In genomic region chr5:112915831-112916230, GRCh38 we compare ENCODE assay signal across 16 cellular contexts. TPM values are rescaled to one million over a fixed set of nuclear protein-coding genes. Genes with fewer than 3 reads are reported as not detected.
DNase-seq lines count a peak whose midpoint lies in the region; ATAC-seq, FAIRE-seq and TF ChIP-seq lines count a peak whose summit lies in the region.
"Had no signal": no experiment of that assay in that cellular context is flagged by ENCODE, and none has a peak within 500 bp of the region (broad histone marks: within the 10 kb centered on the region; RNA-seq: fewer than 3 reads in every experiment).

No MANE protein-coding gene starts in this region.

- H3K4me3 ChIP-seq in CD4-positive, alpha-beta memory T cell (ENCODE audit: low read length in 2 of 2): no peak overlapping the region
- H3K4me3 ChIP-seq in K562 (no peak overlapping the region), PC-3 (ENCODE audit: low read length) (no peak overlapping the region)
- H3K4me3 ChIP-seq: ovary, thoracic aorta had no signal

- POLR2A ChIA-PET in CD4-positive, alpha-beta memory T cell (lab: Charles Lee; ENCODE audit: partially characterized antibody): interaction anchor here (0.7 to 2.1 kb wide), 8 partner anchors 9 to 61 kb away, joined by 3 to 7 read pairs (median 6); partner anchors contain the start of genes DCP2 and SRP19
- POLR2A ChIA-PET in K562 (lab: Yijun Ruan, JAX): interaction anchor here (0.6 to 1.3 kb wide), 4 partner anchors 11 to 91 kb away, joined by 3 to 4 read pairs (median 3); no protein-coding TSS in a partner anchor
- POLR2A ChIA-PET in PC-3 (lab: Charles Lee; ENCODE audit: unreplicated experiment): interaction anchor here (0.6 kb wide), 1 partner anchor 18 kb away, joined by 4 read pairs; no protein-coding TSS in a partner anchor

- no peaks in the 10 kb centered on the region for H3K9me3 ChIP-seq in CD4-positive, alpha-beta memory T cell (ENCODE audit: control insufficient read depth in 1 of 2, low read length in 2 of 2)
- H3K9me3 ChIP-seq in K562 (replicated peaks; ENCODE audit: control insufficient read depth, insufficient read depth, low read depth, low read length) (no peaks in the 10 kb centered on the region), PC-3 (ENCODE audit: low read length) (no peaks in the 10 kb centered on the region)
- H3K9me3 ChIP-seq: ovary, thoracic aorta had no signal

- H3F3A ChIP-seq in PC-3 (ENCODE audit: low read length, unreplicated experiment): no peaks in the 10 kb centered on the region

- no peak overlapping the region for H3K4me2 ChIP-seq in K562 (ENCODE audit: insufficient read depth, low read length)
- no peak overlapping the region for H3K4me2 ChIP-seq in PC-3 (ENCODE audit: low read length)

- H3K27ac ChIP-seq in CD4-positive, alpha-beta memory T cell (ENCODE audit: low read depth, low read length): peak overlapping the region; percentile 12
- H3K27ac ChIP-seq in K562 (ENCODE audit: extremely low read depth, low read depth, low read length): no peak overlapping the region
- H3K27ac ChIP-seq in PC-3 (ENCODE audit: low read length): no peak overlapping the region
- H3K27ac ChIP-seq: ovary had no signal

- H3K4me3 Mint-ChIP-seq in CD4-positive, alpha-beta memory T cell: peak overlapping the region in 5 of 8 donors; percentile 54 to 83 (median 73)

- CTCF ChIA-PET in CD4-positive, alpha-beta memory T cell (lab: Charles Lee; ENCODE audit: partially characterized antibody): interaction anchor here (0.9 to 2.7 kb wide), 5 partner anchors 25 to 80 kb away, joined by 5 to 8 read pairs (median 7); partner anchors contain the start of gene SRP19
- CTCF ChIA-PET in K562 (lab: Yijun Ruan, JAX; ENCODE audit: low intra/inter-chr PET ratio): no interaction called here
- CTCF ChIA-PET in PC-3 (lab: Charles Lee): no interaction called here

- TF ChIP-seq RAD21 in K562 (CRISPR knock-in tag; conservative IDR thresholded peaks at IDR 0.05 in 1 of 2, IDR thresholded peaks at IDR 0.05 in 1 of 2): no peak

- TF ChIP-seq POLR2A in K562 (conservative IDR thresholded peaks at IDR 0.05): no peak

- peaks cover 43 to 73% of the 10 kb centered on the region in 2 donors for H3K36me3 Mint-ChIP-seq in CD4-positive, alpha-beta memory T cell

- in situ Hi-C loops in K562 (cut with MboI): no loop called here

- H2AFZ ChIP-seq in K562 (ENCODE audit: low read depth, low read length) (no peak overlapping the region), PC-3 (ENCODE audit: low read length) (no peak overlapping the region)

- H3K79me2 ChIP-seq in K562 (ENCODE audit: control insufficient read depth, insufficient read depth, low read length): peaks cover 10% of the 10 kb centered on the region
- H3K79me2 ChIP-seq in PC-3 (ENCODE audit: low read length): peaks cover 61% of the 10 kb centered on the region

- peaks cover 79% of the 10 kb centered on the region for H3K4me1 ChIP-seq in CD4-positive, alpha-beta memory T cell (ENCODE audit: insufficient read depth, low read length)
- H3K4me1 ChIP-seq in K562 (replicated peaks in 1 of 2; ENCODE audit: control insufficient read depth in 2 of 2, insufficient read depth in 2 of 2, low read length in 2 of 2) (peaks cover 0 to 13% of the 10 kb centered on the region in 2 experiments; a peak in 2 of 5 replicates), PC-3 (ENCODE audit: insufficient read depth, low read length) (peaks cover 11% of the 10 kb centered on the region; the same call in 1 of the 2 replicates)

- H3K27me3 Mint-ChIP-seq in CD4-positive, alpha-beta memory T cell: no peaks in the 10 kb centered on the region
- H3K27me3 Mint-ChIP-seq: IgD-negative memory B cell had no signal

- no peaks in the 10 kb centered on the region for H3K27me3 ChIP-seq in CD4-positive, alpha-beta memory T cell (ENCODE audit: insufficient read depth, low read length)
- no peaks in the 10 kb centered on the region for H3K27me3 ChIP-seq in K562 (ENCODE audit: control insufficient read depth in 2 of 2, insufficient read depth in 2 of 2, low read length in 2 of 2)
- no peaks in the 10 kb centered on the region for H3K27me3 ChIP-seq in PC-3 (ENCODE audit: low read length)
- H3K27me3 ChIP-seq: ovary had no signal

- no TSS peak for BruUV-seq in K562 (replicated peaks; lab: Mats Ljungman, UMichigan)
- BruUV-seq in PC-3 (replicated peaks; lab: Mats Ljungman, UMichigan): no TSS peak

- DNase-seq in CD4-positive, alpha-beta memory T cell: no peak
- DNase-seq in K562 (ENCODE audit: extremely low read depth in 1 of 4, low spot score in 3 of 4): no peak
- no peak for DNase-seq in PC-3
- no peak for DNase-seq in putamen (ENCODE audit: low spot score)
- DNase-seq in RKO (ENCODE audit: low spot score): no peak
- DNase-seq: activated naive CD4-positive, alpha-beta T cell treated with anti-CD3 and anti-CD28 coated beads, Interleukin-2, amount 50 U/mL, for 16 hours; cortex of kidney; NCI-H2081 treated with DMSO at 0.1 percent for 48 hours; ovary had no signal

- H3K9ac ChIP-seq in K562 (ENCODE audit: insufficient read depth in 1 of 2, low read depth in 2 of 2, low read length in 2 of 2) (no peak overlapping the region), PC-3 (ENCODE audit: low read length) (no peak overlapping the region)

- H4K20me1 ChIP-seq in K562 (replicated peaks; ENCODE audit: control insufficient read depth, insufficient read depth, low read length) (no peaks in the 10 kb centered on the region), PC-3 (ENCODE audit: low read length) (no peaks in the 10 kb centered on the region)

- no peak for TF ChIP-seq EP300 in K562 (IDR thresholded peaks at IDR 0.05; ENCODE audit: low read length)

- WGBS in K562 (ENCODE audit: insufficient coverage, low coverage, missing lambda C conversion rate): 28% methylated on average over 1 of the region's 1 CpG

- peaks cover 55 to 88% (median 74%) of the 10 kb centered on the region in 4 donors for H3K4me1 Mint-ChIP-seq in CD4-positive, alpha-beta memory T cell

- ATAC-seq in GM18867 (IDR thresholded peaks at IDR 0.05; ENCODE audit: unreplicated experiment) (peak; percentile 69), HG02885 (IDR thresholded peaks at IDR 0.05; ENCODE audit: poor library complexity, unreplicated experiment) (peak; percentile 45), K562 (peak; percentile 8; the same call in 1 of the 3 replicates), PC-3 (no peak), HG03354 (IDR thresholded peaks at IDR 0.05; ENCODE audit: poor library complexity, severe bottlenecking, unreplicated experiment) (no peak)

- no peaks in the 10 kb centered on the region for H3K9me3 Mint-ChIP-seq in CD4-positive, alpha-beta memory T cell
- H3K9me3 Mint-ChIP-seq: IgD-negative memory B cell had no signal

- intact Hi-C loops in CD4-positive, alpha-beta memory T cell (cut with micrococcal nuclease): no loop called here
- intact Hi-C loops in K562 (cut with micrococcal nuclease) (loop anchor here (5.0 kb wide), 1 partner anchor 39 kb away; no protein-coding TSS in a partner anchor), PC-3 (cut with micrococcal nuclease) (no loop called here)

- H3K9me2 ChIP-seq in PC-3 (replicated peaks; ENCODE audit: low read length): no peaks in the 10 kb centered on the region

- no peak for FAIRE-seq in K562 (lab: Jason Lieb, UNC)
- FAIRE-seq: islet of Langerhans, RCC 7860 had no signal

- H3K27ac Mint-ChIP-seq in CD4-positive, alpha-beta memory T cell: peak overlapping the region in 5 of 7 donors; percentile 8 to 83 (median 34)

- TF ChIP-seq CTCF in K562 (IDR thresholded peaks at IDR 0.05 in 2 of 3, conservative IDR thresholded peaks at IDR 0.05 in 1 of 3; ENCODE audit: insufficient read depth in 2 of 3, low read depth in 1 of 3, low read length in 3 of 3): no peak
- no peak for TF ChIP-seq CTCF in PC-3 (conservative IDR thresholded peaks at IDR 0.05; ENCODE audit: low read depth, low read length)

- no peaks in the 10 kb centered on the region for H3K9me1 ChIP-seq in K562 (ENCODE audit: control insufficient read depth, insufficient read depth, low read length)

- H3K36me3 ChIP-seq in CD4-positive, alpha-beta memory T cell (ENCODE audit: insufficient read depth, low read length): peaks cover 21% of the 10 kb centered on the region
- peaks cover 44% of the 10 kb centered on the region for H3K36me3 ChIP-seq in K562 (ENCODE audit: control insufficient read depth, insufficient read depth, low read length)
- peaks cover 10% of the 10 kb centered on the region for H3K36me3 ChIP-seq in PC-3 (ENCODE audit: low read depth, low read length)
- H3K36me3 ChIP-seq: ovary had no signal

RNA-seq across cellular contexts. Expression of gene REEP5, which starts 6.2 kb away (rescaled TPM):
- 10 to 100 TPM; 55.6 to 61.1 TPM for total RNA-seq in CD4-positive, alpha-beta memory T cell
- 100 to 1,000 TPM; 113 to 117 TPM for polyA plus RNA-seq in CD4-positive, alpha-beta memory T cell
- total RNA-seq in K562 (2011; cell fraction: chromatin; rRNA removed; ENCODE audit: low replicate concordance): 38.2 and 76.7 TPM in 2 replicates
- 120 and 131 TPM in 2 replicates for total RNA-seq in K562 (2011; cell fraction: nucleolus; rRNA removed)
- 54.9 and 77.7 TPM in 2 replicates for total RNA-seq in K562 (2011; cell fraction: nucleoplasm; rRNA removed)
- total RNA-seq in K562 (2014; rRNA removed) (17.5 and 34.9 TPM in 2 replicates), K562 (2014; rRNA removed; fragmentation: Illumina TruSeq; extraction: Trizol) (17.3 and 17.4 TPM in 2 replicates), K562 (2015; rRNA removed; fragmentation: Illumina TruSeq; extraction: Trizol) (13.8 and 14.7 TPM in 2 replicates), K562 (2021) (36.3 and 39.2 TPM in 2 replicates), PC-3 (2014; rRNA removed) (61.9 and 85.2 TPM in 2 replicates)
- polyA plus RNA-seq in K562 (2011; rRNA removed) (84.8 and 84.9 TPM in 2 replicates), K562 (2014; fragmentation: Illumina TruSeq; extraction: Trizol) (25.3 and 30.4 TPM in 2 replicates), K562 (2014; fragmentation: Nextera tagmentation; extraction: Ambion mirVana) (100 to 1,000 TPM; 100 to 102 TPM), K562 (2014; rRNA removed) (36.0 and 58.0 TPM in 2 replicates)
- polyA plus RNA-seq in K562 (2011; cell fraction: cytosol; rRNA removed): 66.6 and 67.4 TPM in 2 replicates
- 43.3 and 49.6 TPM in 2 replicates for polyA plus RNA-seq in K562 (2011; cell fraction: nucleus; rRNA removed)
- polyA plus RNA-seq in K562 (2012): 32.9 and 33.5 TPM in 2 replicates
- 50.5 and 69.1 TPM in 2 replicates for polyA minus RNA-seq in K562 (2011; rRNA and poly(A)+ RNA removed)
- polyA minus RNA-seq in K562 (2011; cell fraction: cytosol; rRNA and poly(A)+ RNA removed): 20.9 and 37.0 TPM in 2 replicates
- 19.0 and 31.1 TPM in 2 replicates for polyA minus RNA-seq in K562 (2011; cell fraction: nucleus; rRNA and poly(A)+ RNA removed)

RNA-seq across cellular contexts. Expression of gene SRP19, which starts 54.7 kb away (rescaled TPM):
- 10 to 100 TPM; 51.4 to 54.4 TPM for total RNA-seq in CD4-positive, alpha-beta memory T cell
- polyA plus RNA-seq in CD4-positive, alpha-beta memory T cell: 100 to 1,000 TPM; 150 to 163 TPM
- total RNA-seq in K562 (2011; cell fraction: chromatin; rRNA removed; ENCODE audit: low replicate concordance): 29.6 and 86.1 TPM in 2 replicates
- 14.9 and 19.2 TPM in 2 replicates for total RNA-seq in K562 (2011; cell fraction: nucleolus; rRNA removed)
- total RNA-seq in K562 (2011; cell fraction: nucleoplasm; rRNA removed): 35.4 and 59.2 TPM in 2 replicates
- total RNA-seq in K562 (2014; rRNA removed): 55.3 and 78.4 TPM in 2 replicates
- total RNA-seq in K562 (2014; rRNA removed; fragmentation: Illumina TruSeq; extraction: Trizol): 146 and 163 TPM in 2 replicates
- total RNA-seq in K562 (2015; rRNA removed; fragmentation: Illumina TruSeq; extraction: Trizol): 143 and 155 TPM in 2 replicates
- total RNA-seq in K562 (2021): 52.3 and 52.5 TPM in 2 replicates
- polyA plus RNA-seq in K562 (2011; rRNA removed): 63.0 and 88.7 TPM in 2 replicates
- polyA plus RNA-seq in K562 (2011; cell fraction: cytosol; rRNA removed): 7.6 and 19.4 TPM in 2 replicates
- polyA plus RNA-seq in K562 (2011; cell fraction: nucleus; rRNA removed): 13.6 and 22.5 TPM in 2 replicates
- 76.5 and 93.7 TPM in 2 replicates for polyA plus RNA-seq in K562 (2012)
- polyA plus RNA-seq in K562 (2014; fragmentation: Illumina TruSeq; extraction: Trizol): 137 and 159 TPM in 2 replicates
- polyA plus RNA-seq in K562 (2014; fragmentation: Nextera tagmentation; extraction: Ambion mirVana): 100 to 1,000 TPM; 287 to 357 TPM
- polyA plus RNA-seq in K562 (2014; rRNA removed): 109 and 138 TPM in 2 replicates
- polyA minus RNA-seq in K562 (2011; rRNA and poly(A)+ RNA removed): 34.8 and 47.2 TPM in 2 replicates
- 6.0 and 21.6 TPM in 2 replicates for polyA minus RNA-seq in K562 (2011; cell fraction: cytosol; rRNA and poly(A)+ RNA removed)
- polyA minus RNA-seq in K562 (2011; cell fraction: nucleus; rRNA and poly(A)+ RNA removed): 9.3 and 20.5 TPM in 2 replicates
- total RNA-seq in PC-3 (2014; rRNA removed): 39.9 and 42.9 TPM in 2 replicates

Comparison
In these comparisons a context has a peak if more than half of its experiments do, and no peak if none do; other contexts are left out.
1. ATAC-seq: peak in GM18867 (single experiment), HG02885 (single experiment) and K562 (single experiment); none in PC-3 (single experiment) and HG03354 (single experiment).